8 cellular contexts compared by ENCODE assay signal in the genomic region with DNA sequence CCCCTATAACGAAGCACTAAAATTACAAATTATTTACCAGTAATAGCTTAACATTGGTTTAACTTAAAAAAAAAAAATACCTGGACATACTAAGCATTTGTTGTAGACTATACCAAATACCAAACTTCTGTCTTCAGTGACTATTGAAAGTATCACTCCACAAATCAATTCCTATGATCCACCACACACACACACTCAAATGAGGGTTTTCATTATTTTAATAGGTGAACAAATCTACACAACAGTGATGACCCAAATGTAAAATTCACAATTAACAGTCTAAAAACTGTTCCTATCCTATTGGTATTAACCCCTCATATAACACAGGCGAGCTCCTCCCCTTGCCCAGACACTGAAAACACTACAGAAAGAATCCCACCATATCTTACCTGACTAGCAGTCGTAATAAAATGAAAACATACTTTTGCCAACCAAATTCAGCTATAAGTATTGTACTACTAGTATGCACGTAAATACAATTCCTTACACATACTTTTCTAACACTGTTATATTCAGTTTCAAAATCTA. TPM values are rescaled to one million over a fixed set of nuclear protein-coding genes. Genes with fewer than 3 reads are reported as not detected.
A peak's percentile ranks its signal among the peaks of the same experiment; 100 is the strongest.
DNase-seq lines count a peak whose midpoint lies in the region; ATAC-seq and TF ChIP-seq lines count a peak whose summit lies in the region.

No MANE protein-coding gene starts in this region.

- in situ Hi-C loops in ACHN (cut with HindIII; ENCODE audit: low pct_ligation_motif_present, low pct_unique_long_range_greater_than_20kb, low sequenced_read_pairs), result no loop called here

- no peak for ATAC-seq in activated T-cell treated with anti-CD3 and anti-CD28 coated beads, Interleukin-2, amount 50 U/mL, for 72 hours (replicated peaks in 1 of 2)
- ATAC-seq in activated CD8-positive, alpha-beta T cell treated with anti-CD3 and anti-CD28 coated beads for 36 hours, result no peak
- no peak for ATAC-seq in GM18502 (IDR thresholded peaks at IDR 0.05; ENCODE audit: poor library complexity, unreplicated experiment)

- intact Hi-C loops in activated CD8-positive, alpha-beta T cell treated with anti-CD3 and anti-CD28 coated beads for 36 hours (cut with micrococcal nuclease), result loop anchor here (5.0 to 10.0 kb wide), 2 partner anchors 75 to 382 kb away; no protein-coding TSS in a partner anchor
- intact Hi-C loops in testis (cut with DNase I; ENCODE audit: low total_unique reads), result loop anchor here (10.0 kb wide), 1 partner anchor 52 kb away; no protein-coding TSS in a partner anchor

- no peak for DNase-seq in activated T-cell treated with anti-CD3 and anti-CD28 coated beads, Interleukin-2, amount 50 U/mL, for 72 hours
- DNase-seq in activated T-cell treated with anti-CD3 and anti-CD28 coated beads for 4 hours (no peak), testis (no peak), ACHN (no peak), NOMO-1 treated with dmso at 0.1 percent for 144 hours (lab: John Stamatoyannopoulos, UW; ENCODE audit: unreplicated experiment) (no peak)
- peak; percentile 24 for DNase-seq in activated CD8-positive, alpha-beta T cell treated with anti-CD3 and anti-CD28 coated beads for 36 hours

- peak overlapping the region; percentile 97 for H3K27ac Mint-ChIP-seq in activated T-cell treated with anti-CD3 and anti-CD28 coated beads, Interleukin-2, amount 50 U/mL, for 72 hours
- H3K27ac Mint-ChIP-seq in activated CD8-positive, alpha-beta T cell treated with anti-CD3 and anti-CD28 coated beads for 36 hours, result peak overlapping the region; percentile 98

- CTCF ChIA-PET in activated CD8-positive, alpha-beta T cell treated with anti-CD3 and anti-CD28 coated beads for 36 hours (lab: Charles Lee), result interaction anchor here (1.0 kb wide), 1 partner anchor 18 kb away, joined by 3 read pairs; no protein-coding TSS in a partner anchor

- peaks cover 62% of the 10 kb centered on the region for H3K4me1 Mint-ChIP-seq in activated T-cell treated with anti-CD3 and anti-CD28 coated beads, Interleukin-2, amount 50 U/mL, for 72 hours (ENCODE audit: low read depth)
- H3K4me1 Mint-ChIP-seq in activated CD8-positive, alpha-beta T cell treated with anti-CD3 and anti-CD28 coated beads for 36 hours (ENCODE audit: low read depth), result peaks cover 44% of the 10 kb centered on the region

- peak overlapping the region; percentile 81 for H3K4me3 ChIP-seq in iPS-20b (ENCODE audit: low read length)
- peak overlapping the region; percentile 98 to 99 for H3K4me3 ChIP-seq in testis

- no peaks in the 10 kb centered on the region for H3K9me3 Mint-ChIP-seq in activated T-cell treated with anti-CD3 and anti-CD28 coated beads, Interleukin-2, amount 50 U/mL, for 72 hours
- no peaks in the 10 kb centered on the region for H3K9me3 Mint-ChIP-seq in activated CD8-positive, alpha-beta T cell treated with anti-CD3 and anti-CD28 coated beads for 36 hours

- H3K9ac ChIP-seq in iPS-20b (ENCODE audit: low read depth, low read length), result peak overlapping the region; percentile 83

- H3K36me3 ChIP-seq in iPS-20b (ENCODE audit: insufficient read depth, low read depth, low read length) (peaks cover 6% of the 10 kb centered on the region; the same call in 1 of the 2 replicates), testis (ENCODE audit: low read depth, missing control alignments) (no peaks in the 10 kb centered on the region)

- H3K4me3 Mint-ChIP-seq in activated T-cell treated with anti-CD3 and anti-CD28 coated beads, Interleukin-2, amount 50 U/mL, for 72 hours, result peak overlapping the region; percentile 89 to 99
- peak overlapping the region; percentile 92 for H3K4me3 Mint-ChIP-seq in activated CD8-positive, alpha-beta T cell treated with anti-CD3 and anti-CD28 coated beads for 36 hours

- no peak overlapping the region for H3K27ac ChIP-seq in iPS-20b (ENCODE audit: low read length)
- H3K27ac ChIP-seq in testis, result peak overlapping the region; percentile 100

- POLR2A ChIA-PET in activated CD8-positive, alpha-beta T cell treated with anti-CD3 and anti-CD28 coated beads for 36 hours (lab: Charles Lee), result interaction anchor here (1.0 to 1.4 kb wide), 3 partner anchors 9 to 72 kb away, joined by 3 to 4 read pairs (median 3); no protein-coding TSS in a partner anchor

- 21 to 22% methylated on average over 4 of the region's 4 CpGs for WGBS in testis, 2 donors

- H3K27me3 ChIP-seq in iPS-20b (ENCODE audit: insufficient read depth, low read length) (no peaks in the 10 kb centered on the region), testis (no peaks in the 10 kb centered on the region)

- no peak for TF ChIP-seq CTCF in activated CD8-positive, alpha-beta T cell treated with anti-CD3 and anti-CD28 coated beads for 36 hours (IDR thresholded peaks at IDR 0.05)
- no peak for TF ChIP-seq CTCF in testis (IDR thresholded peaks at IDR 0.05)

- no peak for TF ChIP-seq POLR2A in testis (IDR thresholded peaks at IDR 0.05)

- peaks cover 13% of the 10 kb centered on the region for H3K4me1 ChIP-seq in iPS-20b (ENCODE audit: insufficient read depth, low read length)
- peaks cover 16% of the 10 kb centered on the region for H3K4me1 ChIP-seq in testis

- no peaks in the 10 kb centered on the region for H3K27me3 Mint-ChIP-seq in activated T-cell treated with anti-CD3 and anti-CD28 coated beads, Interleukin-2, amount 50 U/mL, for 72 hours (ENCODE audit: low read depth)
- H3K27me3 Mint-ChIP-seq in activated CD8-positive, alpha-beta T cell treated with anti-CD3 and anti-CD28 coated beads for 36 hours, result no peaks in the 10 kb centered on the region

- peaks cover 9 to 33% of the 10 kb centered on the region in 2 donors for H3K36me3 Mint-ChIP-seq in activated T-cell treated with anti-CD3 and anti-CD28 coated beads, Interleukin-2, amount 50 U/mL, for 72 hours (ENCODE audit: insufficient read depth in 2 of 2)
- H3K36me3 Mint-ChIP-seq in activated CD8-positive, alpha-beta T cell treated with anti-CD3 and anti-CD28 coated beads for 36 hours (ENCODE audit: low read depth), result peaks cover 42% of the 10 kb centered on the region

- H3K9me3 ChIP-seq in iPS-20b (ENCODE audit: insufficient read depth, low read depth, low read length) (no peaks in the 10 kb centered on the region), testis (no peaks in the 10 kb centered on the region)

RNA-seq across cellular contexts. Expression of a gene that starts 2.5 kb away (rescaled TPM):
- total RNA-seq in activated T-cell treated with anti-CD3 and anti-CD28 coated beads, Interleukin-2, amount 50 U/mL, for 72 hours, result 100 to 1,000 TPM; 106 to 128 TPM
- 10 to 100 TPM; 80.5 to 84.0 TPM for total RNA-seq in activated CD8-positive, alpha-beta T cell treated with anti-CD3 and anti-CD28 coated beads for 36 hours
- 100 to 1,000 TPM; 135 to 142 TPM for total RNA-seq in testis
- 48.1 TPM for polyA plus RNA-seq in testis (ENCODE audit: insufficient read depth, low read depth, low replicate concordance)
